8 cellular contexts compared by ENCODE assay signal in the genomic region with DNA sequence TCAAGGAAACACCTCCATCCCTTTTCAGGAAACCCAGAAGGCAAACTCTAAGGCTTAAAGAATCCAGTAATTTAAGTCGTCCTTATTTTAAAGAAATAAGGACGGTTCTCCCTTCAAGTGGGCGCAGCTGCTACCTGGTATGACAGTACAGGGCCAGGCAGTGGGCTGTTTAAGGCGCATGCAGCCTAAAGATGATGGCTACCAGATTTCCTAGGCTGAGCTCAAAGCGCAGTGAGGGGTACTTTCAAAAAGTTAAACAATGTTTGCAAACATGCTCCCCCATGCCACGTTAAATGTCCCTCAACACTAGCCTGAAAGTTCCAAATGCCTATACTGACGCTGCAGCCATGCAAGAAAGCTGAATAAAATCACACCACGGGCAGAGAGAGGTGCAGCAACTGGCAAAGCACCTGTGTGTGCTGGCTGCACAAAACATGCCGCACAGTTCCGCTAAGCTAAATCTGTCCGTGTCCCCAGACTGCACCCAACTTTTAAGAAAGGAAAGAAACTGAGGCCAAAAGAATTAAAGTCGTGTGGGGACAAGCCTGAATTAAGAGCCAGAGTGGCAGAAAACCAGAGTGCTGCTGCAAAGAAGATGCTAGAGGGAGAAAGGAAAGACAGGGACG. TPM values are rescaled to one million over a fixed set of nuclear protein-coding genes. Genes with fewer than 3 reads are reported as not detected.
DNase-seq lines count a peak whose midpoint lies in the region; ATAC-seq and TF ChIP-seq lines count a peak whose summit lies in the region.

No MANE protein-coding gene starts in this region.

- H3K27ac ChIP-seq in SK-N-MC, result no peak overlapping the region
- peak overlapping the region; percentile 18 for H3K27ac ChIP-seq in ectodermal cell (ENCODE audit: insufficient read depth, low read depth, low read length, poor library complexity, severe bottlenecking)
- peak overlapping the region; percentile 91 to 94 for H3K27ac ChIP-seq in uterus

- peak overlapping the region; percentile 97 for H3K27ac Mint-ChIP-seq in mesothelial cell of epicardium

- peak overlapping the region; percentile 76 for H3K9ac ChIP-seq in SK-N-MC (ENCODE audit: insufficient read length)

- peak; percentile 25 for ATAC-seq in GM18870 (IDR thresholded peaks at IDR 0.05; ENCODE audit: unreplicated experiment)
- peak; percentile 41 for ATAC-seq in HG03095 (IDR thresholded peaks at IDR 0.05; ENCODE audit: unreplicated experiment)

- H3K36me3 Mint-ChIP-seq in mesothelial cell of epicardium, result peaks cover 3% of the 10 kb centered on the region

- TF ChIP-seq CTCF in mesothelial cell of epicardium (IDR thresholded peaks at IDR 0.05; ENCODE audit: unreplicated experiment) (no peak), uterus (IDR thresholded peaks at IDR 0.05) (no peak)

- no peaks in the 10 kb centered on the region for H3K27me3 Mint-ChIP-seq in mesothelial cell of epicardium (ENCODE audit: low read depth)

- peak overlapping the region; percentile 92 for H3K4me3 Mint-ChIP-seq in mesothelial cell of epicardium

- WGBS in ectodermal cell, 2 experiments, result 9 to 10% methylated on average over 13 of the region's 13 CpGs

- H3K27me3 ChIP-seq in ectodermal cell (ENCODE audit: control insufficient read depth, insufficient read depth, low read length, poor library complexity, severe bottlenecking), result peaks cover 5% of the 10 kb centered on the region
- no peaks in the 10 kb centered on the region for H3K27me3 ChIP-seq in uterus

- H3K36me3 ChIP-seq in SK-N-MC (ENCODE audit: insufficient read depth, low read length), result no peaks in the 10 kb centered on the region
- H3K36me3 ChIP-seq in ectodermal cell (ENCODE audit: control insufficient read depth, insufficient read depth, low read length), result no peaks in the 10 kb centered on the region
- H3K36me3 ChIP-seq in uterus, result no peaks in the 10 kb centered on the region

- H3K4me1 Mint-ChIP-seq in mesothelial cell of epicardium, result peaks cover 29% of the 10 kb centered on the region

- H3K9me3 Mint-ChIP-seq in mesothelial cell of epicardium, result no peaks in the 10 kb centered on the region

- intact Hi-C loops in uterus (cut with DNase I; ENCODE audit: low total_unique reads), result no loop called here

- TF ChIP-seq POLR2A in uterus (IDR thresholded peaks at IDR 0.05), result no peak

- H3K9me3 ChIP-seq in SK-N-MC (ENCODE audit: low read depth, low read length), result no peaks in the 10 kb centered on the region
- no peaks in the 10 kb centered on the region for H3K9me3 ChIP-seq in ectodermal cell (ENCODE audit: control insufficient read depth, low read length)
- H3K9me3 ChIP-seq in uterus, result no peaks in the 10 kb centered on the region

- DNase-seq in Ammon's horn (ENCODE audit: low spot score) (peak; percentile 38), SK-N-MC (ENCODE audit: low read depth, low spot score) (no peak), mesothelial cell of epicardium (ENCODE audit: low spot score in 2 of 2, unreplicated experiment in 2 of 2) (peak in 1 of 2 experiments; percentile 37), uterus (no peak), DMS114 treated with DMSO at 0.1 percent for 48 hours (lab: John Stamatoyannopoulos, UW; ENCODE audit: unreplicated experiment) (no peak)

- H3K4me3 ChIP-seq in SK-N-MC, result peak overlapping the region; percentile 84
- H3K4me3 ChIP-seq in ectodermal cell (ENCODE audit: insufficient read depth, low read depth, low read length), result peak overlapping the region; percentile 72
- peak overlapping the region; percentile 52 to 75 for H3K4me3 ChIP-seq in uterus

- H3K4me1 ChIP-seq in ectodermal cell (ENCODE audit: control insufficient read depth, insufficient read depth, low read length) (peaks cover 5% of the 10 kb centered on the region), uterus (no peaks in the 10 kb centered on the region)

RNA-seq across cellular contexts. Expression of gene HIBCH, which starts 0.6 kb away (rescaled TPM):
- polyA plus RNA-seq in ectodermal cell (2013, experiment 1 of 4), result 46.1 TPM
- 51.1 TPM for polyA plus RNA-seq in ectodermal cell (2013, experiment 2 of 4)
- polyA plus RNA-seq in ectodermal cell (2013, experiment 3 of 4), result 37.0 TPM
- 38.0 TPM for polyA plus RNA-seq in ectodermal cell (2013, experiment 4 of 4)
- total RNA-seq in mesothelial cell of epicardium, result 55.7 to 64.0 TPM (median 58.8 TPM) in 3 replicates
- 10 to 100 TPM in 3 of 4 donors, 1 to 10 TPM in 1; 9.1 to 53.9 (median 26.9) TPM for total RNA-seq in uterus

RNA-seq across cellular contexts. Expression of gene INPP1, which starts 24.3 kb away (rescaled TPM):
- polyA plus RNA-seq in ectodermal cell (2013, experiment 1 of 4), result 4.4 TPM
- polyA plus RNA-seq in ectodermal cell (2013, experiment 2 of 4), result 4.3 TPM
- 3.3 TPM for polyA plus RNA-seq in ectodermal cell (2013, experiment 3 of 4)
- 3.8 TPM for polyA plus RNA-seq in ectodermal cell (2013, experiment 4 of 4)
- 18.4 to 20.6 TPM (median 20.3 TPM) in 3 replicates for total RNA-seq in mesothelial cell of epicardium
- 10 to 100 TPM in 3 of 4 donors, 1 to 10 TPM in 1; 2.1 to 40.2 (median 23.5) TPM for total RNA-seq in uterus
